Comparison of ENCODE assay signal across 1 cellular context in genomic region chr3:40299721-40300335, GRCh38.
TF ChIP-seq lines count a peak whose summit lies in the region.

No MANE protein-coding gene starts in this region.

TF ChIP-seq in K562, 482 proteins besides CTCF, POLR2A, EP300 and RAD21 (continued from another document and continues in another):
- TF ChIP-seq ZNF398 (CRISPR knock-in tag; IDR thresholded peaks at IDR 0.05) (no peak), ELF2 (CRISPR knock-in tag; IDR thresholded peaks at IDR 0.05) (peak; percentile 76), TAF7 (tag; IDR thresholded peaks at IDR 0.05) (peak; percentile 99), BMI1 (IDR thresholded peaks at IDR 0.05; ENCODE audit: low read length) (no peak), DACH1 (IDR thresholded peaks at IDR 0.05; ENCODE audit: partially characterized antibody) (peak; percentile 83), ZBTB11 (CRISPR knock-in tag; IDR thresholded peaks at IDR 0.05) (peak in 1 of 3 experiments; percentile 49; a peak in 1 of 6 replicates), BCLAF1 (IDR thresholded peaks at IDR 0.05; ENCODE audit: borderline replicate concordance in 1 of 2, control insufficient read depth in 1 of 2, low read depth in 2 of 2, low read length in 1 of 2) (no peak), FOS (IDR thresholded peaks at IDR 0.05; ENCODE audit: extremely low read depth, insufficient read length) (no peak), USF2 (CRISPR knock-in tag; IDR thresholded peaks at IDR 0.05) (no peak), MTA1 (IDR thresholded peaks at IDR 0.05; ENCODE audit: borderline replicate concordance) (peak; percentile 68; the same call in 1 of the 2 replicates), THRA (IDR thresholded peaks at IDR 0.05) (no peak), SP1 (CRISPR knock-in tag; IDR thresholded peaks at IDR 0.05) (no peak), ATF4 (CRISPR knock-in tag; IDR thresholded peaks at IDR 0.05) (peak; percentile 55), RBM14 (IDR thresholded peaks at IDR 0.05; ENCODE audit: borderline replicate concordance, insufficient read depth, low read depth, low read length) (no peak), BRF2 (IDR thresholded peaks at IDR 0.05; ENCODE audit: borderline replicate concordance, insufficient read depth, insufficient read length) (no peak), ATF7 (IDR thresholded peaks at IDR 0.05) (peak; percentile 35; the same call in 1 of the 2 replicates), CC2D1A (IDR thresholded peaks at IDR 0.05) (no peak), GATAD2B (IDR thresholded peaks at IDR 0.05; ENCODE audit: borderline replicate concordance) (peak; percentile 69), ZNF146 (CRISPR knock-in tag; IDR thresholded peaks at IDR 0.05; ENCODE audit: unreplicated experiment) (no peak), ZNF449 (CRISPR knock-in tag; IDR thresholded peaks at IDR 0.05) (0 out of 2 replicates have a peak, but pooled peaks have one; percentile 31), JUNB (CRISPR knock-in tag; conservative IDR thresholded peaks at IDR 0.05) (0 out of 2 replicates have a peak, but pooled peaks have one; percentile 39), ZFP91 (CRISPR knock-in tag; IDR thresholded peaks at IDR 0.05) (no peak), HDAC3 (IDR thresholded peaks at IDR 0.05; ENCODE audit: borderline replicate concordance, partially characterized antibody) (peak; percentile 52), SRSF3 (IDR thresholded peaks at IDR 0.05; ENCODE audit: insufficient read depth, low read length) (no peak), RBM39 (optimal IDR thresholded peaks at IDR 0.05; ENCODE audit: low read depth, low read length) (no peak), ZNF174 (CRISPR knock-in tag; IDR thresholded peaks at IDR 0.05) (0 out of 2 replicates have a peak, but pooled peaks have one; percentile 28), EP400 (IDR thresholded peaks at IDR 0.05) (peak; percentile 65), ZNF354B (CRISPR knock-in tag; IDR thresholded peaks at IDR 0.05) (peak; percentile 17), HCFC1 (IDR thresholded peaks at IDR 0.05; ENCODE audit: low read depth, low read length) (no peak), JUND (IDR thresholded peaks at IDR 0.05; ENCODE audit: borderline replicate concordance, low read depth, low read length) (peak; percentile 84), JUND (tag; IDR thresholded peaks at IDR 0.05; ENCODE audit: borderline replicate concordance, low read depth, low read length) (peak; percentile 86; the same call in 2 of the 3 replicates), NCOR1 (IDR thresholded peaks at IDR 0.05) (peak; percentile 66), ZNF696 (CRISPR knock-in tag; conservative IDR thresholded peaks at IDR 0.05) (no peak), IRF9 (tag; IDR thresholded peaks at IDR 0.05) (peak; percentile 42; the same call in 1 of the 2 replicates), ESRRA (IDR thresholded peaks at IDR 0.05; ENCODE audit: borderline replicate concordance, low read depth) (peak; percentile 95), CBX1 (IDR thresholded peaks at IDR 0.05; ENCODE audit: low read depth) (no peak), TAF15 (IDR thresholded peaks at IDR 0.05; ENCODE audit: low read depth, low read length) (no peak), ZNF592 (IDR thresholded peaks at IDR 0.05) (peak; percentile 98), ZNF140 (CRISPR knock-in tag; IDR thresholded peaks at IDR 0.05) (no peak)
